8 cellular contexts compared by ENCODE assay signal in the genomic region with DNA sequence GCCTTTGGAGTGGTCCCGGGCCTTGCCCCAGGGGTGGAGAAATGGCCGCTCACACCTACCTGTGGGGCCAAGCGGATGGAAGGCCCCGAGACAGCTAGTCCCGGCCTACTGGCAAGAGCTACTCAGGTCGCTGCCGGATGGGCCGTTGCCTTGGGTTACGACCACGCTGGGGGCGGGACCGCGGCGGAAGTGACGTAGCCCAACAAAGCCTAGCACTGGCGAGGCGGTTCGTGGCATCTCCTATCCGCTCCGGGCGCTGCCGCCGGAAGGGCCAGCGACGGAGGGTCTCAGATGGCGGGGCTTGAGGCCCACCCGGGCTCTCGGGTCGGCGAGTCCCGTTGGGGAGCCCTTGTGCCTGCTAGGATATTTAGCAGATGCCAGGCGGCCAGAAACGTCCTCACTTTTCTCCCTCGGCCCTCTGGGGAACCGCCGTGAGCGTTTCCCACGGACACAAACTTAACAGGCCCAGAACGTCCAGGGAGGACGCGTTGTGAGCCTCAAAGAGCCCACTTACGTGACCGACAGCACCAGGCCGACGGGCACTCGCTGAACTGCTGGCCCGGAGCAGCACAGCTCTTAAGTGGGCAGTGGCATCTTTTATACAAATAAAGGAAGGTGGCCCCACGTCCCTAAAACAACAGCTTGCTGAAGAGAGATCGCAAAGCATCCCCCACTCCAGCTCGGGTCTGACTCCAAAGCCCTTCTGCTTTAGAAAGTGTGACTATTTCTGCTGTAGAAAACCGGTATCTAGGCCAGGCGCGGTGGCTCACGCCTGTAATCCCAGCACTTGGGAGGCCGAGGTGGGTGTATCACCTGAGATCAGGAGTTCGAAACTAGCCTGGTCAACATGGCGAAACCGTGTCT. TPM values are rescaled to one million over a fixed set of nuclear protein-coding genes. Genes with fewer than 3 reads are reported as not detected.
DNase-seq lines count a peak whose midpoint lies in the region; ATAC-seq and TF ChIP-seq lines count a peak whose summit lies in the region.

A gene with protein sequence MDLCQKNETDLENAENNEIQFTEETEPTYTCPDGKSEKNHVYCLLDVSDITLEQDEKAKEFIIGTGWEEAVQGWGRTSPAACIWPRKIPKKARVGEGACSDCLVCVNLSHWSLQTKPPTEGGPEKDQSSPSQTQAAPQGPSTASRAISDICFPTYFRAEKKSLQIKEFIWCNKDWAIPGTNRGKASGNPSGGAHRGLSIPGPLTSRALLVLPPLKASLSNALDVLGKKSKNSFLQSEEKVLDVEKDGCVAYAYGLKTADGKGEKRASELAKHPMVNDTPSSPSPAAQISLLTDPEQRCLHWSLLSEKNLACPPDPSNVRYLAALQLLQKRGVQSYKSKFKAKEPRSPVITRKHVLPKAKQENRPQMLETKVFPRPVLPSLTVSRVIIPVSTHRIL (minus strand): TSS at position 162 of the 864 bp plus-strand sequence. CDS start 13,283 bp downstream, outside the sequence.

- H3K4me3 Mint-ChIP-seq in activated T-helper 2 cell treated with anti-CD3 and anti-CD28 coated beads, Interferon-gamma antibody, Interleukin-2, Interleukin-4, amounts not matched to agents 10 μg/mL and 5 μg/mL and 100 μg/mL, durations not matched to agents 14 hours and 24 hours and 36 hours (ENCODE audit: low read depth): peak within 1 kb of the TSS; percentile 22
- H3K4me3 Mint-ChIP-seq in natural killer cell treated with Interleukin-12 subunit alpha and Interleukin-12 subunit beta and Interleukin-15 and Interleukin-18, amount 100 ng/mL, for 72 hours: peak within 1 kb of the TSS; percentile 44

- ATAC-seq in natural killer cell treated with Interleukin-12 subunit alpha and Interleukin-12 subunit beta and Interleukin-15 and Interleukin-18, amount 100 ng/mL, for 72 hours: peak; percentile 96 to 97

- TF ChIP-seq CTCF in LNCaP clone FGC (IDR thresholded peaks at IDR 0.05; ENCODE audit: control insufficient read depth, extremely low read depth, insufficient read depth): no peak
- TF ChIP-seq CTCF in fibroblast of the aortic adventitia (IDR thresholded peaks at IDR 0.05; ENCODE audit: insufficient read depth, low read length): no peak

- H3K36me3 Mint-ChIP-seq in activated T-helper 2 cell treated with anti-CD3 and anti-CD28 coated beads, Interferon-gamma antibody, Interleukin-2, Interleukin-4, amounts not matched to agents 10 μg/mL and 5 μg/mL and 100 μg/mL, durations not matched to agents 14 hours and 24 hours and 36 hours (ENCODE audit: low read depth): no peaks in the 10 kb centered on the region
- H3K36me3 Mint-ChIP-seq in natural killer cell treated with Interleukin-12 subunit alpha and Interleukin-12 subunit beta and Interleukin-15 and Interleukin-18, amount 100 ng/mL, for 72 hours: no peaks in the 10 kb centered on the region

- no peaks in the 10 kb centered on the region for H3K9me3 Mint-ChIP-seq in activated T-helper 2 cell treated with anti-CD3 and anti-CD28 coated beads, Interferon-gamma antibody, Interleukin-2, Interleukin-4, amounts not matched to agents 10 μg/mL and 5 μg/mL and 100 μg/mL, durations not matched to agents 14 hours and 24 hours and 36 hours
- no peaks in the 10 kb centered on the region for H3K9me3 Mint-ChIP-seq in natural killer cell treated with Interleukin-12 subunit alpha and Interleukin-12 subunit beta and Interleukin-15 and Interleukin-18, amount 100 ng/mL, for 72 hours

- no peak within 1 kb of the TSS for H3K27ac Mint-ChIP-seq in activated T-helper 2 cell treated with anti-CD3 and anti-CD28 coated beads, Interferon-gamma antibody, Interleukin-2, Interleukin-4, amounts not matched to agents 10 μg/mL and 5 μg/mL and 100 μg/mL, durations not matched to agents 14 hours and 24 hours and 36 hours
- H3K27ac Mint-ChIP-seq in natural killer cell treated with Interleukin-12 subunit alpha and Interleukin-12 subunit beta and Interleukin-15 and Interleukin-18, amount 100 ng/mL, for 72 hours: no peak within 1 kb of the TSS

- DNase-seq in ELF-1 (ENCODE audit: low read depth, low spot score) (peak; percentile 99), H4 (ENCODE audit: low spot score) (peak; percentile 96), LNCaP clone FGC (ENCODE audit: low read depth) (peak; percentile 86), RPMI7951 (ENCODE audit: low read depth) (peak; percentile 93), fibroblast of the aortic adventitia (ENCODE audit: low read depth) (peak; percentile 93)
- peak; percentile 96 for DNase-seq in activated T-helper 2 cell treated with anti-CD3 and anti-CD28 coated beads, Interferon-gamma antibody, Interleukin-2, Interleukin-4, amounts not matched to agents 10 μg/mL and 5 μg/mL and 100 μg/mL, durations not matched to agents 14 hours and 24 hours and 36 hours (ENCODE audit: low spot score)
- DNase-seq in natural killer cell treated with Interleukin-12 subunit alpha and Interleukin-12 subunit beta and Interleukin-15 and Interleukin-18, amount 100 ng/mL, for 72 hours (ENCODE audit: low spot score): peak; percentile 97
- DNase-seq in stimulated activated naive CD4-positive, alpha-beta T cell (lab: John Stamatoyannopoulos, UW): peak; percentile 92 to 100 (median 98)

- H3K4me3 ChIP-seq in LNCaP clone FGC (ENCODE audit: low read depth, low read length): peak within 1 kb of the TSS; percentile 81
- peak within 1 kb of the TSS; percentile 91 for H3K4me3 ChIP-seq in fibroblast of the aortic adventitia (ENCODE audit: low read depth, low read length)

- intact Hi-C loops in activated T-helper 2 cell treated with anti-CD3 and anti-CD28 coated beads, Interferon-gamma antibody, Interleukin-2, Interleukin-4, amounts not matched to agents 10 μg/mL and 5 μg/mL and 100 μg/mL, durations not matched to agents 14 hours and 24 hours and 36 hours (cut with micrococcal nuclease): loop anchor here (1.0 kb wide), 2 partner anchors 19 to 70 kb away; partner anchors contain the start of genes CENPN and GCSH

- peaks cover 6% of the 10 kb centered on the region for H3K27me3 Mint-ChIP-seq in activated T-helper 2 cell treated with anti-CD3 and anti-CD28 coated beads, Interferon-gamma antibody, Interleukin-2, Interleukin-4, amounts not matched to agents 10 μg/mL and 5 μg/mL and 100 μg/mL, durations not matched to agents 14 hours and 24 hours and 36 hours (ENCODE audit: low read depth)
- peaks cover 8% of the 10 kb centered on the region in 2 donors for H3K27me3 Mint-ChIP-seq in natural killer cell treated with Interleukin-12 subunit alpha and Interleukin-12 subunit beta and Interleukin-15 and Interleukin-18, amount 100 ng/mL, for 72 hours

- H3K4me1 Mint-ChIP-seq in activated T-helper 2 cell treated with anti-CD3 and anti-CD28 coated beads, Interferon-gamma antibody, Interleukin-2, Interleukin-4, amounts not matched to agents 10 μg/mL and 5 μg/mL and 100 μg/mL, durations not matched to agents 14 hours and 24 hours and 36 hours (ENCODE audit: low read depth): peaks cover 3% of the 10 kb centered on the region
- H3K4me1 Mint-ChIP-seq in natural killer cell treated with Interleukin-12 subunit alpha and Interleukin-12 subunit beta and Interleukin-15 and Interleukin-18, amount 100 ng/mL, for 72 hours (ENCODE audit: low read depth in 2 of 2): peaks cover 0 to 2% of the 10 kb centered on the region in 2 donors

RNA-seq across cellular contexts. Expression of the gene that starts here (rescaled TPM):
- total RNA-seq in H4 (2014; rRNA removed; shearing (Covaris generic)): 0.48 and 0.80 TPM in 2 replicates
- 0.60 and 4.1 TPM in 2 replicates for total RNA-seq in RPMI7951 (2014; rRNA removed; shearing (Covaris generic))
- total RNA-seq in activated T-helper 2 cell treated with anti-CD3 and anti-CD28 coated beads, Interferon-gamma antibody, Interleukin-2, Interleukin-4, amounts not matched to agents 10 μg/mL and 5 μg/mL and 100 μg/mL, durations not matched to agents 14 hours and 24 hours and 36 hours: 0.11 and 0.32 TPM in 2 replicates
- 0.54 and 0.90 TPM in 2 replicates for total RNA-seq in fibroblast of the aortic adventitia (ENCODE audit: low replicate concordance)
- total RNA-seq in natural killer cell treated with Interleukin-12 subunit alpha and Interleukin-12 subunit beta and Interleukin-15 and Interleukin-18, amount 100 ng/mL, for 72 hours: under 1 TPM in 1 of 2 donors, not detected in 1; 0.52 TPM

Comparison
In these comparisons a context has a peak if more than half of its experiments do, and no peak if none do; other contexts are left out.
1. Peak in every context shown above with its lines: DNase-seq, ATAC-seq and H3K4me3 ChIP-seq.
2. Peak in DNase-seq in H4; RNA of the gene not detected or under 1 TPM.
3. Peak in DNase-seq in activated T-helper 2 cell treated with anti-CD3 and anti-CD28 coated beads, Interferon-gamma antibody, Interleukin-2, Interleukin-4, amounts not matched to agents 10 μg/mL and 5 μg/mL and 100 μg/mL, durations not matched to agents 14 hours and 24 hours and 36 hours; RNA of the gene not detected or under 1 TPM.
4. Peak in DNase-seq and H3K4me3 ChIP-seq in fibroblast of the aortic adventitia; RNA of the gene not detected or under 1 TPM.
5. Peak in DNase-seq and ATAC-seq in natural killer cell treated with Interleukin-12 subunit alpha and Interleukin-12 subunit beta and Interleukin-15 and Interleukin-18, amount 100 ng/mL, for 72 hours; RNA of the gene not detected or under 1 TPM.